ENCODE assay signal across 8 cellular contexts in genomic region chr16:22232277-22233049, GRCh38. TPM values are rescaled to one million over a fixed set of nuclear protein-coding genes. Genes with fewer than 3 reads are reported as not detected.
DNase-seq lines count a peak whose midpoint lies in the region; ATAC-seq, FAIRE-seq and TF ChIP-seq lines count a peak whose summit lies in the region.

No MANE protein-coding gene starts in this region.

- TF ChIP-seq CTCF in C4-2B (conservative IDR thresholded peaks at IDR 0.05) = no peak
- TF ChIP-seq CTCF in K562 (IDR thresholded peaks at IDR 0.05 in 2 of 3, conservative IDR thresholded peaks at IDR 0.05 in 1 of 3; ENCODE audit: insufficient read depth in 2 of 3, low read depth in 1 of 3, low read length in 3 of 3) = no peak
- TF ChIP-seq CTCF in osteoblast (IDR thresholded peaks at IDR 0.05; ENCODE audit: extremely low read depth, low read depth, low read length) = no peak
- TF ChIP-seq CTCF in tibial nerve (IDR thresholded peaks at IDR 0.05) = no peak

- POLR2A ChIA-PET in K562 (lab: Yijun Ruan, JAX) = interaction anchor here (0.8 to 1.5 kb wide), 6 partner anchors 9 to 21 kb away, joined by 3 to 5 read pairs (median 4); no protein-coding TSS in a partner anchor

- intact Hi-C loops in K562 (cut with micrococcal nuclease) = no loop called here

- no peaks in the 10 kb centered on the region for H4K20me1 ChIP-seq in K562 (replicated peaks; ENCODE audit: control insufficient read depth, insufficient read depth, low read length)
- H4K20me1 ChIP-seq in osteoblast (ENCODE audit: insufficient read depth, low read length) = peaks cover 2% of the 10 kb centered on the region

- CTCF ChIA-PET in K562 (lab: Yijun Ruan, JAX; ENCODE audit: low intra/inter-chr PET ratio) = interaction anchor here (0.6 kb wide), 1 partner anchor 726 kb away, joined by 3 read pairs; no protein-coding TSS in a partner anchor

- FAIRE-seq in K562 (lab: Jason Lieb, UNC) = peak; percentile 84

- H3K79me2 ChIP-seq in K562 (ENCODE audit: control insufficient read depth, insufficient read depth, low read length) (peaks cover 4% of the 10 kb centered on the region; the same call in 1 of the 3 replicates), osteoblast (ENCODE audit: insufficient read depth, low read length) (no peaks in the 10 kb centered on the region)

- H3K9ac ChIP-seq in K562 (ENCODE audit: insufficient read depth in 1 of 2, low read depth in 2 of 2, low read length in 2 of 2) = peak overlapping the region in 1 of 2 experiments; percentile 6; a peak in 1 of 4 replicates
- peak overlapping the region in 1 of 2 donors; percentile 54 for H3K9ac ChIP-seq in mucosa of rectum (ENCODE audit: low read depth in 1 of 2, low read length in 2 of 2)

- in situ Hi-C loops in K562 (cut with MboI) = no loop called here

- H3K9me1 ChIP-seq in K562 (ENCODE audit: control insufficient read depth, insufficient read depth, low read length) = no peaks in the 10 kb centered on the region

- DNase-seq in NCI-H1092 (lab: John Stamatoyannopoulos, UW) = peak; percentile 24
- DNase-seq in K562 (ENCODE audit: extremely low read depth in 1 of 4, low spot score in 3 of 4) = peak in 1 of 4 experiments; percentile 33
- no peak for DNase-seq in osteoblast (ENCODE audit: insufficient read length, low spot score, missing footprints)
- DNase-seq in NCI-H1048 (lab: John Stamatoyannopoulos, UW) = no peak
- no peak for DNase-seq in tibial nerve (ENCODE audit: low spot score in 2 of 2)

- no peak for TF ChIP-seq RAD21 in K562 (CRISPR knock-in tag; conservative IDR thresholded peaks at IDR 0.05 in 1 of 2, IDR thresholded peaks at IDR 0.05 in 1 of 2)

- TF ChIP-seq EP300 in K562 (IDR thresholded peaks at IDR 0.05; ENCODE audit: low read length) (no peak), tibial nerve (IDR thresholded peaks at IDR 0.05) (no peak)

- H3K27ac ChIP-seq in C4-2B = peak overlapping the region; percentile 69
- H3K27ac ChIP-seq in K562 (ENCODE audit: extremely low read depth, low read depth, low read length) = peak overlapping the region; percentile 29; the same call in 1 of the 3 replicates
- H3K27ac ChIP-seq in mucosa of rectum (ENCODE audit: low read depth in 2 of 2, low read length in 2 of 2) = peak overlapping the region; percentile 86 to 93
- no peak overlapping the region for H3K27ac ChIP-seq in osteoblast (ENCODE audit: low read depth, low read length)
- H3K27ac ChIP-seq in tibial nerve = peak overlapping the region in 1 of 4 donors; percentile 37

- TF ChIP-seq POLR2A in K562 (conservative IDR thresholded peaks at IDR 0.05) (no peak), tibial nerve (IDR thresholded peaks at IDR 0.05) (no peak)

- H3K4me2 ChIP-seq in K562 (ENCODE audit: insufficient read depth, low read length) (peak overlapping the region; percentile 3; the same call in 1 of the 2 replicates), osteoblast (ENCODE audit: insufficient read depth, low read length) (no peak overlapping the region)

- peak; percentile 64 for ATAC-seq in K562
- no peak for ATAC-seq in GM18867 (IDR thresholded peaks at IDR 0.05; ENCODE audit: unreplicated experiment)

- H3K36me3 ChIP-seq in K562 (ENCODE audit: control insufficient read depth, insufficient read depth, low read length) (peaks cover 63% of the 10 kb centered on the region; the same call in 2 of the 3 replicates), mucosa of rectum (ENCODE audit: control insufficient read depth in 2 of 2, insufficient read depth in 2 of 2, low read length in 2 of 2) (peaks cover 3 to 4% of the 10 kb centered on the region in 2 donors), osteoblast (ENCODE audit: insufficient read depth, low read length) (peaks cover 11% of the 10 kb centered on the region), tibial nerve (peaks cover 0 to 75% (median 0%) of the 10 kb centered on the region in 3 donors)

- WGBS in K562 (ENCODE audit: insufficient coverage, low coverage, missing lambda C conversion rate) = 45% methylated on average over 16 of the region's 16 CpGs
- WGBS in tibial nerve, 2 donors = 74 to 77% methylated on average over 16 of the region's 16 CpGs

- H3K9me3 ChIP-seq in K562 (replicated peaks; ENCODE audit: control insufficient read depth, insufficient read depth, low read depth, low read length) (no peaks in the 10 kb centered on the region), mucosa of rectum (ENCODE audit: control insufficient read depth in 2 of 2, low read length in 2 of 2) (no peaks in the 10 kb centered on the region), osteoblast (ENCODE audit: low read depth, low read length) (no peaks in the 10 kb centered on the region), tibial nerve (no peaks in the 10 kb centered on the region)

- H3K4me1 ChIP-seq in K562 (replicated peaks in 1 of 2; ENCODE audit: control insufficient read depth in 2 of 2, insufficient read depth in 2 of 2, low read length in 2 of 2) = peaks cover 4 to 6% of the 10 kb centered on the region in 2 experiments; a peak in 3 of 5 replicates
- H3K4me1 ChIP-seq in mucosa of rectum (ENCODE audit: control insufficient read depth in 2 of 2, insufficient read depth in 2 of 2, low read length in 2 of 2) = peaks cover 18 to 22% of the 10 kb centered on the region in 2 donors
- H3K4me1 ChIP-seq in osteoblast (ENCODE audit: insufficient read depth, low read length) = no peaks in the 10 kb centered on the region
- peaks cover 0 to 30% (median 0%) of the 10 kb centered on the region in 4 donors for H3K4me1 ChIP-seq in tibial nerve

- no peaks in the 10 kb centered on the region for H3K27me3 ChIP-seq in K562 (ENCODE audit: control insufficient read depth in 2 of 2, insufficient read depth in 2 of 2, low read length in 2 of 2)
- no peaks in the 10 kb centered on the region for H3K27me3 ChIP-seq in mucosa of rectum (ENCODE audit: control insufficient read depth in 2 of 2, insufficient read depth in 2 of 2, low read length in 2 of 2)
- no peaks in the 10 kb centered on the region for H3K27me3 ChIP-seq in osteoblast (ENCODE audit: insufficient read depth, low read length)
- no peaks in the 10 kb centered on the region for H3K27me3 ChIP-seq in tibial nerve

- BruUV-seq in K562 (replicated peaks; lab: Mats Ljungman, UMichigan) = no TSS peak

- H3K4me3 ChIP-seq in K562 (no peak overlapping the region), mucosa of rectum (ENCODE audit: low read length in 2 of 2) (peak overlapping the region; percentile 0 to 35), osteoblast (ENCODE audit: insufficient read depth, low read length) (no peak overlapping the region), tibial nerve (no peak overlapping the region)

- H2AFZ ChIP-seq in K562 (ENCODE audit: low read depth, low read length) (no peak overlapping the region), osteoblast (ENCODE audit: low read length) (no peak overlapping the region)

TF ChIP-seq in K562, 482 proteins besides CTCF, POLR2A, EP300 and RAD21 (continues in another document):
- TF ChIP-seq POLR3G (IDR thresholded peaks at IDR 0.05; ENCODE audit: extremely low read depth, insufficient read length, insufficient replicate concordance) = no peak
- no peak for TF ChIP-seq ID3 (CRISPR knock-in tag; IDR thresholded peaks at IDR 0.05)
- peak; percentile 52; the same call in 1 of the 2 replicates for TF ChIP-seq ID3 (tag; IDR thresholded peaks at IDR 0.05)
- 0 out of 2 replicates have a peak, but pooled peaks have one; percentile 40 for TF ChIP-seq FOSL1 (tag; conservative IDR thresholded peaks at IDR 0.05)
- no peak for TF ChIP-seq HIVEP1 (CRISPR knock-in tag; IDR thresholded peaks at IDR 0.05)
- TF ChIP-seq JUND (IDR thresholded peaks at IDR 0.05; ENCODE audit: borderline replicate concordance, low read depth, low read length) = peak; percentile 30; the same call in 1 of the 2 replicates
- no peak for TF ChIP-seq JUND (tag; IDR thresholded peaks at IDR 0.05; ENCODE audit: borderline replicate concordance, low read depth, low read length)
- peak; percentile 50; the same call in 1 of the 2 replicates for TF ChIP-seq ZKSCAN1 (IDR thresholded peaks at IDR 0.05; ENCODE audit: low read depth, low read length)
- TF ChIP-seq CREB3L1 (IDR thresholded peaks at IDR 0.05; ENCODE audit: borderline replicate concordance, low read depth) = no peak

RNA-seq across cellular contexts. Expression of gene EEF2K, which starts 26.4 kb away (rescaled TPM):
- 80.4 and 136 TPM in 2 replicates for total RNA-seq in K562 (2011; cell fraction: chromatin; rRNA removed; ENCODE audit: low replicate concordance)
- total RNA-seq in K562 (2011; cell fraction: nucleolus; rRNA removed) = 75.0 and 81.5 TPM in 2 replicates
- total RNA-seq in K562 (2011; cell fraction: nucleoplasm; rRNA removed) = 92.4 and 163 TPM in 2 replicates
- 13.1 and 14.8 TPM in 2 replicates for total RNA-seq in K562 (2014; rRNA removed)
- total RNA-seq in K562 (2014; rRNA removed; fragmentation: Illumina TruSeq; extraction: Trizol) = 14.6 and 18.3 TPM in 2 replicates
- 12.1 and 12.9 TPM in 2 replicates for total RNA-seq in K562 (2015; rRNA removed; fragmentation: Illumina TruSeq; extraction: Trizol)
- 33.7 and 35.2 TPM in 2 replicates for total RNA-seq in K562 (2021)
- 12.2 and 13.7 TPM in 2 replicates for polyA plus RNA-seq in K562 (2011; rRNA removed)
- polyA plus RNA-seq in K562 (2011; cell fraction: cytosol; rRNA removed) = 20.2 and 20.3 TPM in 2 replicates
- 32.2 and 38.1 TPM in 2 replicates for polyA plus RNA-seq in K562 (2011; cell fraction: nucleus; rRNA removed)
- polyA plus RNA-seq in K562 (2012) = 10.6 and 18.8 TPM in 2 replicates
- polyA plus RNA-seq in K562 (2014; fragmentation: Illumina TruSeq; extraction: Trizol) = 23.0 and 26.3 TPM in 2 replicates
- 1 to 10 TPM; 3.0 to 3.4 TPM for polyA plus RNA-seq in K562 (2014; fragmentation: Nextera tagmentation; extraction: Ambion mirVana)
- 11.3 and 15.3 TPM in 2 replicates for polyA plus RNA-seq in K562 (2014; rRNA removed)
- 29.6 and 31.7 TPM in 2 replicates for polyA minus RNA-seq in K562 (2011; rRNA and poly(A)+ RNA removed)
- polyA minus RNA-seq in K562 (2011; cell fraction: cytosol; rRNA and poly(A)+ RNA removed) = 28.4 and 40.3 TPM in 2 replicates
- polyA minus RNA-seq in K562 (2011; cell fraction: nucleus; rRNA and poly(A)+ RNA removed) = 12.3 and 15.8 TPM in 2 replicates
- total RNA-seq in osteoblast = 34.2 and 41.6 TPM in 2 replicates
- 10 to 100 TPM; 42.8 to 90.8 (median 50.3) TPM for total RNA-seq in tibial nerve

Comparison
In these comparisons a context has a peak if more than half of its experiments do, and no peak if none do; other contexts are left out.
1. H3K4me3 ChIP-seq: peak in mucosa of rectum (2 of 2); none in K562 (single experiment), osteoblast (single experiment) and tibial nerve (0 of 4).